Comparison of ENCODE assay signal across 5 cellular contexts in genomic region chr19:44971451-44971850, GRCh38. TPM values are rescaled to one million over a fixed set of nuclear protein-coding genes. Genes with fewer than 3 reads are reported as not detected.
"Had no signal": no experiment of that assay in that cellular context is flagged by ENCODE, and none has a peak within 500 bp of the region (broad histone marks: within the 10 kb centered on the region; RNA-seq: fewer than 3 reads in every experiment).

No MANE protein-coding gene starts in this region.

RNA-seq across cellular contexts. Expression of gene APOC2, which starts 25.6 kb away (rescaled TPM):
- total RNA-seq: HT-29, HT1080, IMR-90 had no signal
- polyA plus RNA-seq: IgD-negative memory B cell, IMR-90 had no signal

RNA-seq across cellular contexts. Expression of gene APOC4, which starts 29.4 kb away (rescaled TPM):
- total RNA-seq: HT-29, HT1080, IMR-90 had no signal
- polyA plus RNA-seq: HepG2, IgD-negative memory B cell, IMR-90 had no signal

RNA-seq across cellular contexts. Expression of gene APOC1, which starts 57.0 kb away (rescaled TPM):
- total RNA-seq: IMR-90 had no signal
- polyA plus RNA-seq: IgD-negative memory B cell had no signal
